ENCODE assay signal across 8 cellular contexts in genomic region chr2:221104391-221104811, GRCh38.
DNase-seq lines count a peak whose midpoint lies in the region; ATAC-seq, FAIRE-seq and TF ChIP-seq lines count a peak whose summit lies in the region.

No MANE protein-coding gene starts in this region.

- no peaks in the 10 kb centered on the region for H3K36me3 ChIP-seq in bronchial epithelial cell (ENCODE audit: control insufficient read depth, insufficient read depth, low read length)

- TF ChIP-seq CTCF in bronchial epithelial cell (IDR thresholded peaks at IDR 0.05; ENCODE audit: insufficient read depth, low read length, severe bottlenecking), result peak; percentile 21

- no peak for ATAC-seq in stimulated activated naive CD8-positive, alpha-beta T cell treated with anti-CD3 and anti-CD28 coated beads, Interleukin-15, Interleukin-2, amounts not matched to agents 100 U/mL and 50 U/mL, for 24 hours
- ATAC-seq in memory B cell (ENCODE audit: low read depth), result no peak
- no peak for ATAC-seq in activated naive CD8-positive, alpha-beta T cell treated with anti-CD3 and anti-CD28 coated beads, Interleukin-2, amount 50 U/mL, for 24 hours
- ATAC-seq in GM19397 (IDR thresholded peaks at IDR 0.05; ENCODE audit: unreplicated experiment), result no peak

- H3K27ac Mint-ChIP-seq in stimulated activated naive CD8-positive, alpha-beta T cell treated with anti-CD3 and anti-CD28 coated beads, Interleukin-15, Interleukin-2, amounts not matched to agents 100 ng/mL and 50 ng/mL, for 24 hours, result no peak overlapping the region
- no peak overlapping the region for H3K27ac Mint-ChIP-seq in memory B cell
- H3K27ac Mint-ChIP-seq in activated naive CD8-positive, alpha-beta T cell treated with anti-CD3 and anti-CD28 coated beads, Interleukin-2, amount 50 U/mL, for 24 hours, result no peak overlapping the region

- no peak overlapping the region for H3K4me3 ChIP-seq in bronchial epithelial cell (ENCODE audit: low read depth, low read length)

- no peaks in the 10 kb centered on the region for H3K27me3 ChIP-seq in bronchial epithelial cell (ENCODE audit: control insufficient read depth, insufficient read depth, low read length)

- DNase-seq in stimulated activated naive CD8-positive, alpha-beta T cell treated with anti-CD3 and anti-CD28 coated beads, Interleukin-15, Interleukin-2, amounts not matched to agents 100 U/mL and 50 U/mL, for 24 hours, result no peak
- DNase-seq in bronchial epithelial cell (ENCODE audit: low read depth) (peak; percentile 66), memory B cell (ENCODE audit: low spot score in 2 of 2) (no peak), CD1c-positive myeloid dendritic cell (ENCODE audit: extremely low spot score) (no peak), T1000 (lab: John Stamatoyannopoulos, UW) (no peak)
- DNase-seq in activated naive CD8-positive, alpha-beta T cell treated with anti-CD3 and anti-CD28 coated beads, Interleukin-2, amount 50 U/mL, for 24 hours, result no peak

- peaks cover 6% of the 10 kb centered on the region for H3K4me1 Mint-ChIP-seq in stimulated activated naive CD8-positive, alpha-beta T cell treated with anti-CD3 and anti-CD28 coated beads, Interleukin-15, Interleukin-2, amounts not matched to agents 100 ng/mL and 50 ng/mL, for 24 hours (ENCODE audit: low read depth)
- H3K4me1 Mint-ChIP-seq in memory B cell, result peaks cover 3% of the 10 kb centered on the region
- H3K4me1 Mint-ChIP-seq in activated naive CD8-positive, alpha-beta T cell treated with anti-CD3 and anti-CD28 coated beads, Interleukin-2, amount 50 U/mL, for 24 hours, result peaks cover 6% of the 10 kb centered on the region

- peaks cover 6% of the 10 kb centered on the region for H3K27me3 Mint-ChIP-seq in stimulated activated naive CD8-positive, alpha-beta T cell treated with anti-CD3 and anti-CD28 coated beads, Interleukin-15, Interleukin-2, amounts not matched to agents 100 ng/mL and 50 ng/mL, for 24 hours
- peaks cover 6% of the 10 kb centered on the region for H3K27me3 Mint-ChIP-seq in memory B cell
- no peaks in the 10 kb centered on the region for H3K27me3 Mint-ChIP-seq in activated naive CD8-positive, alpha-beta T cell treated with anti-CD3 and anti-CD28 coated beads, Interleukin-2, amount 50 U/mL, for 24 hours

- no peaks in the 10 kb centered on the region for H3K36me3 Mint-ChIP-seq in stimulated activated naive CD8-positive, alpha-beta T cell treated with anti-CD3 and anti-CD28 coated beads, Interleukin-15, Interleukin-2, amounts not matched to agents 100 ng/mL and 50 ng/mL, for 24 hours (ENCODE audit: low read depth)
- H3K36me3 Mint-ChIP-seq in memory B cell, result no peaks in the 10 kb centered on the region
- no peaks in the 10 kb centered on the region for H3K36me3 Mint-ChIP-seq in activated naive CD8-positive, alpha-beta T cell treated with anti-CD3 and anti-CD28 coated beads, Interleukin-2, amount 50 U/mL, for 24 hours (ENCODE audit: low read depth)

- no peaks in the 10 kb centered on the region for H3K9me3 Mint-ChIP-seq in stimulated activated naive CD8-positive, alpha-beta T cell treated with anti-CD3 and anti-CD28 coated beads, Interleukin-15, Interleukin-2, amounts not matched to agents 100 ng/mL and 50 ng/mL, for 24 hours
- no peaks in the 10 kb centered on the region for H3K9me3 Mint-ChIP-seq in memory B cell
- H3K9me3 Mint-ChIP-seq in activated naive CD8-positive, alpha-beta T cell treated with anti-CD3 and anti-CD28 coated beads, Interleukin-2, amount 50 U/mL, for 24 hours, result no peaks in the 10 kb centered on the region

- H3K4me3 Mint-ChIP-seq in stimulated activated naive CD8-positive, alpha-beta T cell treated with anti-CD3 and anti-CD28 coated beads, Interleukin-15, Interleukin-2, amounts not matched to agents 100 ng/mL and 50 ng/mL, for 24 hours, result peak overlapping the region; percentile 31
- H3K4me3 Mint-ChIP-seq in memory B cell, result peak overlapping the region; percentile 11
- H3K4me3 Mint-ChIP-seq in activated naive CD8-positive, alpha-beta T cell treated with anti-CD3 and anti-CD28 coated beads, Interleukin-2, amount 50 U/mL, for 24 hours, result no peak overlapping the region

- FAIRE-seq in bronchial epithelial cell (lab: Jason Lieb, UNC), result no peak
